Comparison of ENCODE assay signal across 8 cellular contexts in the genomic region with DNA sequence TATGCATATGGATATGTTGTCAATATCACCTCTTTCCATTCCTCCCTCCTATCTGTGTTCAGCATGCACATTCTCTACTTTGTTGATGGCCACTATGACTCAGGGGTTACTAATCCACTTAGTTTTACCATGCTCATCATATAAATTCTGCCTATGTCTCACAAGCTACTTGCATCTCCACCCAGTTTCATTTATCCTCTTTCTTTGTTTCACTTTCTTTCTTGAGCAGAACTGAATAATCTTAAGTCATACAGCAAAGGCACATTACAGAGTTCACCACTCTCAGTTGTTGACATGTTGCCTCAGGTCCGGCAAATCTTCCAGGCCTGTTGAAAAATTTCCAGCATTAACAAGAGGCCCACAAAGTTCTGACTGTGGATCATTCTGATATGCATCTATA.
A peak's percentile ranks its signal among the peaks of the same experiment; 100 is the strongest.
DNase-seq lines count a peak whose midpoint lies in the region; ATAC-seq lines count a peak whose summit lies in the region.

No MANE protein-coding gene starts in this region.

- POLR2A ChIA-PET in naive thymus-derived CD8-positive, alpha-beta T cell (lab: Charles Lee), result interaction anchor here (1.0 to 2.6 kb wide), 6 partner anchors 25 to 676 kb away, joined by 3 to 9 read pairs (median 4); a partner anchor contains a TSS

- H3K27ac Mint-ChIP-seq in central memory CD8-positive, alpha-beta T cell (ENCODE audit: low read depth), result peak overlapping the region; percentile 61
- peak overlapping the region; percentile 30 to 89 (median 80) for H3K27ac Mint-ChIP-seq in naive thymus-derived CD8-positive, alpha-beta T cell

- no peaks in the 10 kb centered on the region for H3K9me3 Mint-ChIP-seq in central memory CD8-positive, alpha-beta T cell
- H3K9me3 Mint-ChIP-seq in naive thymus-derived CD8-positive, alpha-beta T cell, result no peaks in the 10 kb centered on the region

- H3K4me3 Mint-ChIP-seq in central memory CD8-positive, alpha-beta T cell, result peak overlapping the region; percentile 61
- peak overlapping the region; percentile 35 to 84 (median 60) for H3K4me3 Mint-ChIP-seq in naive thymus-derived CD8-positive, alpha-beta T cell

- DNase-seq in activated naive CD4-positive, alpha-beta T cell treated with Interleukin-2 at 50 U/mL for 16 hours, result peak; percentile 10
- no peak for DNase-seq in activated naive CD4-positive, alpha-beta T cell (lab: John Stamatoyannopoulos, UW)
- peak; percentile 93 for DNase-seq in NOMO-1 treated with DMSO at 0.1 percent for 48 hours (lab: John Stamatoyannopoulos, UW; ENCODE audit: unreplicated experiment)
- no peak for DNase-seq in central memory CD8-positive, alpha-beta T cell (ENCODE audit: low spot score in 2 of 2)
- peak in 3 of 10 donors; percentile 29 to 42 (median 42) for DNase-seq in naive thymus-derived CD8-positive, alpha-beta T cell
- no peak for DNase-seq in Ammon's horn (ENCODE audit: low spot score)
- DNase-seq in SHP77 (lab: John Stamatoyannopoulos, UW), result no peak

- H3K4me1 Mint-ChIP-seq in central memory CD8-positive, alpha-beta T cell, result peaks cover 37% of the 10 kb centered on the region
- peaks cover 13 to 43% (median 39%) of the 10 kb centered on the region in 4 donors for H3K4me1 Mint-ChIP-seq in naive thymus-derived CD8-positive, alpha-beta T cell

- H3K36me3 Mint-ChIP-seq in central memory CD8-positive, alpha-beta T cell (ENCODE audit: insufficient read depth), result peaks cover 5% of the 10 kb centered on the region
- no peaks in the 10 kb centered on the region for H3K36me3 Mint-ChIP-seq in naive thymus-derived CD8-positive, alpha-beta T cell

- peaks cover 10% of the 10 kb centered on the region for H3K27me3 Mint-ChIP-seq in central memory CD8-positive, alpha-beta T cell
- peaks cover 0 to 4% (median 0%) of the 10 kb centered on the region in 5 donors for H3K27me3 Mint-ChIP-seq in naive thymus-derived CD8-positive, alpha-beta T cell

- ATAC-seq in HG02623 (IDR thresholded peaks at IDR 0.05; ENCODE audit: unreplicated experiment), result peak; percentile 84
- ATAC-seq in central memory CD8-positive, alpha-beta T cell (replicated peaks; ENCODE audit: extremely low read depth, poor library complexity, severe bottlenecking), result peak; percentile 80
- peak; percentile 69 for ATAC-seq in naive thymus-derived CD8-positive, alpha-beta T cell

Comparison
In these comparisons a context has a peak if more than half of its experiments do, and no peak if none do; other contexts are left out.
1. DNase-seq: peak in activated naive CD4-positive, alpha-beta T cell treated with Interleukin-2 at 50 U/mL for 16 hours (single experiment) and NOMO-1 treated with DMSO at 0.1 percent for 48 hours (single experiment); none in activated naive CD4-positive, alpha-beta T cell (0 of 4), central memory CD8-positive, alpha-beta T cell (0 of 2), Ammon's horn (single experiment) and SHP77 (0 of 2).
2. Peak in every context shown above with its lines, with median percentiles within 50 percentile points of each other: ATAC-seq.